Comparison of ENCODE assay signal across 8 cellular contexts in genomic region chr17:64129765-64130558, GRCh38. TPM values are rescaled to one million over a fixed set of nuclear protein-coding genes. Genes with fewer than 3 reads are reported as not detected.
DNase-seq lines count a peak whose midpoint lies in the region; ATAC-seq lines count a peak whose summit lies in the region.

Gene ERN1 (minus strand): TSS chr17:64130144. CDS start chr17:64130029, 115 bp downstream.

- H3K4me3 ChIP-seq in mononuclear cell (ENCODE audit: low read length) = peak within 1 kb of the TSS; percentile 69

- peaks cover 44% of the 10 kb centered on the region for H3K4me1 ChIP-seq in mononuclear cell (ENCODE audit: insufficient read depth, low read length)

- no peaks in the 10 kb centered on the region for H3K9me3 ChIP-seq in mononuclear cell (ENCODE audit: low read depth, low read length)

- DNase-seq in D341Med (ENCODE audit: low spot score) (peak; percentile 100), HuH-7 (ENCODE audit: low spot score) (peak; percentile 86), OCI-M1 (lab: John Stamatoyannopoulos, UW) (peak; percentile 89), activated T-cell treated with anti-CD3 and anti-CD28 coated beads for 24 hours (ENCODE audit: low read depth) (peak; percentile 85), epidermal melanocyte (ENCODE audit: insufficient read length, low spot score) (peak; percentile 82)
- peak; percentile 86 to 87 for DNase-seq in stimulated activated CD8-positive, alpha-beta memory T cell treated with anti-CD3 and anti-CD28 coated beads, Interleukin-2, amount 100 ng/mL, for 48 hours (ENCODE audit: low read depth in 2 of 2)

- ATAC-seq in GM21423 (IDR thresholded peaks at IDR 0.05; ENCODE audit: unreplicated experiment) = peak; percentile 80

- no peaks in the 10 kb centered on the region for H3K27me3 ChIP-seq in mononuclear cell (ENCODE audit: insufficient read depth, low read length)

RNA-seq across cellular contexts. Expression of gene ERN1, which starts in this region (rescaled TPM):
- 62.8 TPM for total RNA-seq in mononuclear cell

Comparison
In these comparisons a context has a peak if more than half of its experiments do, and no peak if none do; other contexts are left out.
1. Peak in every context shown above with its lines: DNase-seq, ATAC-seq and H3K4me3 ChIP-seq.